1 cellular context compared by ENCODE assay signal in the genomic region with DNA sequence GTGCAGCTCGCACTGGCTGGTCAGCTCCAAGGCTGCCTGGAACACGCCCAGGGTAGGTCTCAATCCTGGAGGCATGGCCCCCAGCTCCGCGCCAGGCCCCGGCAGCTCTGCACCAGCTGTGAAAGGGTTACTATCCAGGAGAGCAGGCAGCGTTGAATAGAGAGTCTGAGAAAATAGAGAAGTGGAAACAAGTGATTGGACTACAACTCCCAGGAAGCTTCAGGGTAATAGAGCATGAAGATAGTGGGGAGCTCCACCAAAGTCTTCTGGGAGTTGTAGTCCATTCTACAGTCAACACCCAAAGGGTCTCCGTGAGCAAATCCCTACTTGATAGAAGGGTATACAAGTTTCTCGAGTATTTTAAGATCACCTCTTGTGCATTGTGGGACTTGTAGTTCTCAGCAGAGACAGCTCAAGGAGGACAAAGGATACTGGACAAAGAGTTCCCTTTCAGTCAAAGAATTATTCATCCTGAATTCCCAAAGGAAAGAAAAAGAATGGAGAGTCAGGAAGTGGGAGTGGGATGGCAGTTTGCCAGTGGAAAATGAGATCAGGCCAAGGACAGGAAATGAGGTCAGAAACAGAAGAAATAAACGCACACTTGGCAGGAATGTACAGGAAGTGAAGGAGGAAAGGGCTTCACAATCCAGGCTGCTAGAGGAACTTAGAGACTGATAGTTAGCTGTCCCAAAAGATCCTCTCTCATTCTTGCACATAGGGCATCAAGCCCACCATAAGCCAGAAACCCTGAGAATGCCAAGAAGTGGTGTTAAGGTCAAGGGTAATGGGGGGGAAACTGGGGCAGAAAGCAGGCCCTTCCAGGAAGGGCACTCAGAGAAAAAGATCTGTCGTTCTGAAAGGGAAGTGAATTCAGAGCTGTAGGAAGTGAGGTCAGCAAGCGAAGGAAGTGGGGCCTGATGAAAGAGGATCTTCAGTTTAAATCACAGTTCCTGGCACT.
TF ChIP-seq lines count a peak whose summit lies in the region.

No MANE protein-coding gene starts in this region.

TF ChIP-seq in IMR-90, 13 proteins besides CTCF, POLR2A, EP300 and RAD21:
- TF ChIP-seq MAFK (IDR thresholded peaks at IDR 0.05; ENCODE audit: low read depth, low read length) (peak; percentile 69), RCOR1 (IDR thresholded peaks at IDR 0.05; ENCODE audit: insufficient replicate concordance, low read length) (no peak)
